ENCODE assay signal across 8 cellular contexts in genomic region chr1:109392788-109393580, GRCh38. TPM values are rescaled to one million over a fixed set of nuclear protein-coding genes. Genes with fewer than 3 reads are reported as not detected.
DNase-seq lines count a peak whose midpoint lies in the region; ATAC-seq and TF ChIP-seq lines count a peak whose summit lies in the region.

No MANE protein-coding gene starts in this region.

- peak overlapping the region; percentile 60 to 84 (median 70) for H3K4me3 Mint-ChIP-seq in brain
- no peak overlapping the region for H3K4me3 Mint-ChIP-seq in neural progenitor cell

- H3K9me3 Mint-ChIP-seq in brain (no peaks in the 10 kb centered on the region), neural progenitor cell (no peaks in the 10 kb centered on the region)

- peaks cover 12% of the 10 kb centered on the region for H3F3A ChIP-seq in neural progenitor cell (ENCODE audit: low read depth)

- no peak overlapping the region for H2AFZ ChIP-seq in neural progenitor cell (replicated peaks)

- H3K27ac ChIP-seq in temporal lobe (ENCODE audit: low read depth, low read length) (peak overlapping the region; percentile 96), neural progenitor cell (no peak overlapping the region)

- peaks cover 9% of the 10 kb centered on the region for H3K27me3 Mint-ChIP-seq in brain
- peaks cover 2% of the 10 kb centered on the region for H3K27me3 Mint-ChIP-seq in neural progenitor cell (ENCODE audit: insufficient read depth, low read depth)

- peaks cover 20% of the 10 kb centered on the region for H3K4me1 ChIP-seq in neural progenitor cell

- H3K27ac Mint-ChIP-seq in brain (peak overlapping the region; percentile 23 to 94 (median 89)), neural progenitor cell (no peak overlapping the region)

- H4K20me1 ChIP-seq in neural progenitor cell (ENCODE audit: low read depth): peaks cover 77% of the 10 kb centered on the region

- no peaks in the 10 kb centered on the region for H3K27me3 ChIP-seq in neural progenitor cell

- peak; percentile 74 for ATAC-seq in left colon

- TF ChIP-seq CTCF in brain (conservative IDR thresholded peaks at IDR 0.05) (no peak), neural progenitor cell (IDR thresholded peaks at IDR 0.05) (no peak)

- H3K9ac ChIP-seq in neural progenitor cell: no peak overlapping the region

- no peak overlapping the region for H3K4me3 ChIP-seq in neural progenitor cell

- no peaks in the 10 kb centered on the region for H3K36me3 ChIP-seq in neural progenitor cell

- H3K79me2 ChIP-seq in neural progenitor cell (ENCODE audit: low read depth): peaks cover 93% of the 10 kb centered on the region

- DNase-seq in HuH-7.5 (ENCODE audit: low spot score) (peak; percentile 66), left colon (peak; percentile 36 to 78), neural progenitor cell (ENCODE audit: low spot score) (no peak), DMS79 treated with DMSO at 0.1 percent for 48 hours (lab: John Stamatoyannopoulos, UW) (no peak), NCI-H82 (lab: John Stamatoyannopoulos, UW) (no peak)
- no peak for DNase-seq in effector CD8-positive, alpha-beta T cell (lab: John Stamatoyannopoulos, UW)

- no peaks in the 10 kb centered on the region for H3K9me3 ChIP-seq in neural progenitor cell (ENCODE audit: low read depth)

- intact Hi-C loops in left colon (cut with DNase I, micrococcal nuclease): no loop called here

- peaks cover 80% of the 10 kb centered on the region for H3K4me1 Mint-ChIP-seq in brain
- peaks cover 53% of the 10 kb centered on the region for H3K4me1 Mint-ChIP-seq in neural progenitor cell

- H3K36me3 Mint-ChIP-seq in brain: peaks cover 7% of the 10 kb centered on the region
- H3K36me3 Mint-ChIP-seq in neural progenitor cell: no peaks in the 10 kb centered on the region

- no peak overlapping the region for H3K4me2 ChIP-seq in neural progenitor cell

RNA-seq across cellular contexts. Expression of gene SORT1, which starts 4.7 kb away (rescaled TPM):
- polyA plus RNA-seq in brain (ENCODE audit: insufficient read depth, low read depth, low replicate concordance): 107 TPM
- total RNA-seq in left colon (100 to 1,000 TPM; 123 to 124 TPM), temporal lobe (46.7 TPM), neural progenitor cell (ENCODE audit: low replicate concordance) (33.3 and 38.9 TPM in 2 replicates)

RNA-seq across cellular contexts. Expression of gene PSMA5, which starts 33.3 kb away (rescaled TPM):
- 48.5 TPM for polyA plus RNA-seq in brain (ENCODE audit: insufficient read depth, low read depth, low replicate concordance)
- total RNA-seq in left colon: 10 to 100 TPM; 76.3 to 92.1 TPM
- total RNA-seq in temporal lobe: 21.1 TPM
- total RNA-seq in neural progenitor cell (ENCODE audit: low replicate concordance): 49.9 and 62.0 TPM in 2 replicates

Comparison
In these comparisons a context has a peak if more than half of its experiments do, and no peak if none do; other contexts are left out.
1. DNase-seq: peak in HuH-7.5 (single experiment) and left colon (2 of 2); none in neural progenitor cell (single experiment), DMS79 treated with DMSO at 0.1 percent for 48 hours (single experiment), effector CD8-positive, alpha-beta T cell (single experiment) and NCI-H82 (single experiment).